In genomic region chr14:62886461-62886860, GRCh38 we compare ENCODE assay signal across 26 cellular contexts.
"Had no signal": no experiment of that assay in that cellular context is flagged by ENCODE, and none has a peak within 500 bp of the region (broad histone marks: within the 10 kb centered on the region; RNA-seq: fewer than 3 reads in every experiment).

No MANE protein-coding gene starts in this region.

- DNase-seq: colonic mucosa; cortex of kidney; effector CD8-positive, alpha-beta T cell; effector memory CD8-positive, alpha-beta T cell; endodermal cell; erythroblast; esophagus squamous epithelium; foreskin fibroblast; foreskin melanocyte; gastrocnemius medialis; glutamatergic neuron; head of caudate nucleus; heart right ventricle; hippocampal formation; left cardiac atrium; left lung; left ventricle myocardium superior; lower lobe of right lung; mesenchymal stem cell; mucosa of descending colon; naive B cell had no signal

- H3K36me3 ChIP-seq: colonic mucosa, esophagus squamous epithelium, gastrocnemius medialis, heart right ventricle, left lung, lower lobe of right lung had no signal

- FAIRE-seq: endometrium, islet of Langerhans, keratinocyte had no signal

- H3K4me1 ChIP-seq: colonic mucosa, esophagus squamous epithelium, gastrocnemius medialis, heart right ventricle, left lung, lower lobe of right lung had no signal

- H3K4me3 ChIP-seq: colonic mucosa, esophagus squamous epithelium, gastrocnemius medialis, heart right ventricle, left lung, lower lobe of right lung, mucosa of descending colon had no signal

- H3K27me3 ChIP-seq: colonic mucosa, esophagus squamous epithelium, gastrocnemius medialis, left lung had no signal

- ATAC-seq: effector memory CD8-positive, alpha-beta T cell; esophagus mucosa; gastrocnemius medialis; heart right ventricle; left cardiac atrium; left lung; left ventricle myocardium superior; lower lobe of right lung; mucosa of descending colon had no signal

- H3K9me3 ChIP-seq: colonic mucosa, esophagus squamous epithelium, gastrocnemius medialis, heart right ventricle, left lung, lower lobe of right lung had no signal

- H3K27ac ChIP-seq: colonic mucosa, epithelial cell of prostate, esophagus squamous epithelium, gastrocnemius medialis, heart right ventricle, left lung, lower lobe of right lung had no signal
